8 cellular contexts compared by ENCODE assay signal in genomic region chr19:29672933-29673336, GRCh38. TPM values are rescaled to one million over a fixed set of nuclear protein-coding genes. Genes with fewer than 3 reads are reported as not detected.
A peak's percentile ranks its signal among the peaks of the same experiment; 100 is the strongest.
DNase-seq lines count a peak whose midpoint lies in the region; ATAC-seq, FAIRE-seq and TF ChIP-seq lines count a peak whose summit lies in the region.

No MANE protein-coding gene starts in this region.

- H3K9me3 Mint-ChIP-seq in IgD-negative memory B cell = no peaks in the 10 kb centered on the region

- peak; percentile 68 for DNase-seq in GM12892 (ENCODE audit: insufficient read length)
- DNase-seq in activated effector memory CD4-positive, alpha-beta T cell treated with Interleukin-2 at 50 U/mL for 16 hours = peak; percentile 84
- DNase-seq in stimulated activated CD4-positive, alpha-beta T cell treated with anti-CD3 and anti-CD28 coated beads, Interleukin-12 subunit alpha, Interleukin-12 subunit beta, amount 100 ng/mL, for 48 hours (ENCODE audit: low read depth in 2 of 3, low spot score in 1 of 3) = peak; percentile 72 to 79 (median 74)
- no peak for DNase-seq in DMS114 treated with DMSO at 0.1 percent for 48 hours (lab: John Stamatoyannopoulos, UW; ENCODE audit: unreplicated experiment)
- DNase-seq in COLO829 (ENCODE audit: low spot score) = no peak
- no peak for DNase-seq in HT-29 (ENCODE audit: low spot score)

- no peaks in the 10 kb centered on the region for H3K36me3 Mint-ChIP-seq in IgD-negative memory B cell

- FAIRE-seq in GM12892 (lab: Jason Lieb, UNC) = peak; percentile 99

- ATAC-seq in GM19455 (IDR thresholded peaks at IDR 0.05; ENCODE audit: unreplicated experiment) = no peak

- peak overlapping the region; percentile 91 to 95 (median 95) for H3K27ac Mint-ChIP-seq in IgD-negative memory B cell

- peak overlapping the region; percentile 67 to 81 (median 74) for H3K4me3 Mint-ChIP-seq in IgD-negative memory B cell

- H3K27me3 Mint-ChIP-seq in IgD-negative memory B cell = no peaks in the 10 kb centered on the region

- H3K4me1 Mint-ChIP-seq in IgD-negative memory B cell = peaks cover 30 to 36% (median 34%) of the 10 kb centered on the region in 3 donors

- TF ChIP-seq POLR2A in GM12892 (IDR thresholded peaks at IDR 0.05; ENCODE audit: low read depth, low read length) = peak; percentile 50; the same call in 1 of the 2 replicates

RNA-seq across cellular contexts. Expression of gene PLEKHF1, which starts 7.7 kb away (rescaled TPM):
- polyA plus RNA-seq in GM12892 (2012; ENCODE audit: missing spikeins) = 2.5 TPM
- 10.2 TPM for polyA plus RNA-seq in IgD-negative memory B cell
- total RNA-seq in HT-29 (2014; rRNA removed; shearing (Covaris generic)) = 1.1 and 1.2 TPM in 2 replicates

RNA-seq across cellular contexts. Expression of gene C19orf12, which starts 42.1 kb away (rescaled TPM):
- polyA plus RNA-seq in GM12892 (2012; ENCODE audit: missing spikeins) = 13.4 TPM
- 17.6 TPM for polyA plus RNA-seq in IgD-negative memory B cell
- total RNA-seq in HT-29 (2014; rRNA removed; shearing (Covaris generic)) = 22.4 and 24.5 TPM in 2 replicates

Comparison
In these comparisons a context has a peak if more than half of its experiments do, and no peak if none do; other contexts are left out.
1. DNase-seq: peak in GM12892 (single experiment), activated effector memory CD4-positive, alpha-beta T cell treated with Interleukin-2 at 50 U/mL for 16 hours (single experiment) and stimulated activated CD4-positive, alpha-beta T cell treated with anti-CD3 and anti-CD28 coated beads, Interleukin-12 subunit alpha, Interleukin-12 subunit beta, amount 100 ng/mL, for 48 hours (3 of 3); none in DMS114 treated with DMSO at 0.1 percent for 48 hours (single experiment), COLO829 (single experiment) and HT-29 (single experiment).